ENCODE assay signal across 8 cellular contexts in genomic region chr10:3774814-3775670, GRCh38. TPM values are rescaled to one million over a fixed set of nuclear protein-coding genes. Genes with fewer than 3 reads are reported as not detected.
DNase-seq lines count a peak whose midpoint lies in the region; ATAC-seq and TF ChIP-seq lines count a peak whose summit lies in the region.

No MANE protein-coding gene starts in this region.

- peak overlapping the region; percentile 79 for H3K4me3 Mint-ChIP-seq in T-helper 17 cell

- ATAC-seq in GM18505 (IDR thresholded peaks at IDR 0.05; ENCODE audit: unreplicated experiment) (no peak), T-helper 17 cell (peak; percentile 24), omental fat pad (ENCODE audit: low FRiP score) (peak; percentile 56), GM21367 (IDR thresholded peaks at IDR 0.05; ENCODE audit: unreplicated experiment) (no peak)

- no peaks in the 10 kb centered on the region for H3K27me3 ChIP-seq in esophagus muscularis mucosa

- H3K4me1 ChIP-seq in esophagus muscularis mucosa = peaks cover 55 to 58% (median 55%) of the 10 kb centered on the region in 4 donors

- H3K4me3 ChIP-seq in esophagus muscularis mucosa = peak overlapping the region in 1 of 4 donors; percentile 10

- H3K36me3 ChIP-seq in esophagus muscularis mucosa = peaks cover 32 to 59% (median 41%) of the 10 kb centered on the region in 4 donors

- H3K27ac Mint-ChIP-seq in T-helper 17 cell = peak overlapping the region; percentile 100

- peaks cover 52% of the 10 kb centered on the region for H3K4me1 Mint-ChIP-seq in T-helper 17 cell

- H3K9me3 ChIP-seq in T-helper 17 cell (ENCODE audit: control insufficient read depth, low read length, poor library complexity, severe bottlenecking) (no peaks in the 10 kb centered on the region), esophagus muscularis mucosa (no peaks in the 10 kb centered on the region)

- peaks cover 12% of the 10 kb centered on the region for H3K36me3 Mint-ChIP-seq in T-helper 17 cell (ENCODE audit: low read depth)

- TF ChIP-seq CTCF in esophagus muscularis mucosa (IDR thresholded peaks at IDR 0.05) = no peak
- no peak for TF ChIP-seq CTCF in omental fat pad (IDR thresholded peaks at IDR 0.05)

- DNase-seq in T-helper 17 cell = no peak
- DNase-seq in esophagus muscularis mucosa (ENCODE audit: extremely low spot score) = no peak
- DNase-seq in omental fat pad (ENCODE audit: low spot score) = no peak
- no peak for DNase-seq in kidney glomerular epithelial cell (lab: John Stamatoyannopoulos, UW)
- no peak for DNase-seq in NCI-H2171 treated with DMSO at 0.1 percent for 48 hours (lab: John Stamatoyannopoulos, UW)
- no peak for DNase-seq in activated effector memory CD4-positive, alpha-beta T cell treated with anti-CD3 and anti-CD28 coated beads, Interleukin-2, amount 50 U/mL, for 16 hours

- peak; percentile 33 for TF ChIP-seq POLR2A in GM18505 (IDR thresholded peaks at IDR 0.05; ENCODE audit: borderline replicate concordance, extremely low read depth, insufficient read depth, insufficient read length)
- TF ChIP-seq POLR2A in esophagus muscularis mucosa (IDR thresholded peaks at IDR 0.05; ENCODE audit: low read depth) = no peak

- WGBS in esophagus muscularis mucosa = 51% methylated on average over 20 of the region's 20 CpGs

- intact Hi-C loops in esophagus muscularis mucosa (cut with DNase I) = loop anchor here (5.0 to 10.0 kb wide), 3 partner anchors 150 to 528 kb away; no protein-coding TSS in a partner anchor

- peak overlapping the region; percentile 97 to 100 (median 99) for H3K27ac ChIP-seq in esophagus muscularis mucosa (replicated peaks in 1 of 4)

- no peak for TF ChIP-seq EP300 in esophagus muscularis mucosa (IDR thresholded peaks at IDR 0.05)

- no peaks in the 10 kb centered on the region for H3K27me3 Mint-ChIP-seq in T-helper 17 cell

RNA-seq across cellular contexts. Expression of gene KLF6, which starts 10.0 kb away (rescaled TPM):
- total RNA-seq in T-helper 17 cell (1,000 to 10,000 TPM; 1,918 to 2,317 TPM), esophagus muscularis mucosa (100 to 1,000 TPM; 114 to 145 (median 123) TPM), omental fat pad (100 to 1,000 TPM; 185 to 404 (median 276) TPM)

Comparison
In these comparisons a context has a peak if more than half of its experiments do, and no peak if none do; other contexts are left out.
1. ATAC-seq: peak in T-helper 17 cell (single experiment) and omental fat pad (single experiment); none in GM18505 (single experiment) and GM21367 (single experiment).
2. RNA of gene KLF6, which starts 10.0 kb away (total RNA-seq): 1,918 to 2,317 TPM in T-helper 17 cell; 185 to 404 TPM in omental fat pad and 114 to 145 TPM in esophagus muscularis mucosa; every median in the first group is over 4 times any median in the second.